Comparison of ENCODE assay signal across 10 cellular contexts in the genomic region with DNA sequence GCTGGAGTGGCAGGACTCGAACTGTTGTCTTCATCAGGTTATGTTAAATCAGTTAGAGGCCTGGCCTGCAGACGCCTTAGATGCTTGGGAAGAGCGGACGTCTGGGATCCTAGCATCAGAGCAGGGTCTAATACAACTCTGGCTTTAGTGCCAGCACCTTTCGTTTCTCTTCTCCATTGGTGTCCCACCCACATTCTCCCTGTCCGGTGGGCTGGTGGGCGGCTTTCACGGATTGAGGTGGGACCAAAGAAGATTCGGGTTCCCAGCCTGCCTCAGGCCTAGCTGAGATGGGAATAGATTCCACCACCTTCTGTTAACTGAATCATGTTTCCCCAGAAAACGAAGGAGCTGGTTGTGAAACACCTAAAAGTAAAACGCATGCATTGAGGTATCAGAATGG. TPM values are rescaled to one million over a fixed set of nuclear protein-coding genes. Genes with fewer than 3 reads are reported as not detected.
DNase-seq lines count a peak whose midpoint lies in the region; ATAC-seq, FAIRE-seq and TF ChIP-seq lines count a peak whose summit lies in the region.
"Had no signal": no experiment of that assay in that cellular context is flagged by ENCODE, and none has a peak within 500 bp of the region (broad histone marks: within the 10 kb centered on the region; RNA-seq: fewer than 3 reads in every experiment).

No MANE protein-coding gene starts in this region.

- FAIRE-seq in GM19239 (lab: Jason Lieb, UNC): no peak

- H3K9me3 Mint-ChIP-seq in stimulated activated memory B cell treated with anti-CD40 and anti-IgM and Interleukin-4, amounts not matched to agents 10 μg/mL and 1 μg/mL and 100 μg/mL, for 72 hours: no peaks in the 10 kb centered on the region

- CTCF ChIA-PET in RWPE1 (lab: Yijun Ruan, JAX): no interaction called here

- peaks cover 19% of the 10 kb centered on the region for H3K4me1 Mint-ChIP-seq in T-helper 17 cell
- peaks cover 53% of the 10 kb centered on the region for H3K4me1 Mint-ChIP-seq in stimulated activated memory B cell treated with anti-CD40 and anti-IgM and Interleukin-4, amounts not matched to agents 10 μg/mL and 1 μg/mL and 100 μg/mL, for 72 hours

- H3K27ac Mint-ChIP-seq in T-helper 17 cell: peak overlapping the region; percentile 94
- peak overlapping the region; percentile 81 for H3K27ac Mint-ChIP-seq in stimulated activated memory B cell treated with anti-CD40 and anti-IgM and Interleukin-4, amounts not matched to agents 10 μg/mL and 1 μg/mL and 100 μg/mL, for 72 hours

- no peaks in the 10 kb centered on the region for H3K9me3 ChIP-seq in T-helper 17 cell (ENCODE audit: control insufficient read depth, low read length, poor library complexity, severe bottlenecking)
- no peaks in the 10 kb centered on the region for H3K9me3 ChIP-seq in iPS-20b (ENCODE audit: insufficient read depth, low read depth, low read length)

- H3K4me1 ChIP-seq in iPS-20b (ENCODE audit: insufficient read depth, low read length): no peaks in the 10 kb centered on the region

- ATAC-seq in T-helper 17 cell: no peak
- no peak for ATAC-seq in stimulated activated memory B cell treated with anti-CD40 and anti-IgM and Interleukin-4, amounts not matched to agents 10 μg/mL and 1 μg/mL and 100 μg/mL, for 72 hours
- no peak for ATAC-seq in GM21825 (IDR thresholded peaks at IDR 0.05; ENCODE audit: unreplicated experiment)

- H3K4me3 Mint-ChIP-seq in T-helper 17 cell: peak overlapping the region; percentile 87
- peak overlapping the region; percentile 78 for H3K4me3 Mint-ChIP-seq in stimulated activated memory B cell treated with anti-CD40 and anti-IgM and Interleukin-4, amounts not matched to agents 10 μg/mL and 1 μg/mL and 100 μg/mL, for 72 hours

- peak overlapping the region; percentile 73; the same call in 1 of the 2 replicates for H3K9ac ChIP-seq in iPS-20b (ENCODE audit: low read depth, low read length)

- H3K27ac ChIP-seq in iPS-20b (ENCODE audit: low read length) (no peak overlapping the region), RWPE1 (no peak overlapping the region)

- no peak for TF ChIP-seq CTCF in RWPE1 (conservative IDR thresholded peaks at IDR 0.05; ENCODE audit: low read depth)

- peak overlapping the region; percentile 77 for H3K4me3 ChIP-seq in iPS-20b (ENCODE audit: low read length)

- no peaks in the 10 kb centered on the region for H3K36me3 Mint-ChIP-seq in T-helper 17 cell (ENCODE audit: low read depth)
- no peaks in the 10 kb centered on the region for H3K36me3 Mint-ChIP-seq in stimulated activated memory B cell treated with anti-CD40 and anti-IgM and Interleukin-4, amounts not matched to agents 10 μg/mL and 1 μg/mL and 100 μg/mL, for 72 hours

- POLR2A ChIA-PET in RWPE1 (lab: Yijun Ruan, JAX; ENCODE audit: low non-redundant PET): no interaction called here

- no peaks in the 10 kb centered on the region for H3K27me3 Mint-ChIP-seq in T-helper 17 cell
- no peaks in the 10 kb centered on the region for H3K27me3 Mint-ChIP-seq in stimulated activated memory B cell treated with anti-CD40 and anti-IgM and Interleukin-4, amounts not matched to agents 10 μg/mL and 1 μg/mL and 100 μg/mL, for 72 hours

- H3K36me3 ChIP-seq in iPS-20b (ENCODE audit: insufficient read depth, low read depth, low read length): no peaks in the 10 kb centered on the region

- DNase-seq in NCI-H1417 (lab: John Stamatoyannopoulos, UW): peak in 2 of 3 experiments; percentile 4 to 49
- DNase-seq in NCI-H1417 treated with DMSO at 0.1 percent for 48 hours (lab: John Stamatoyannopoulos, UW): no peak
- no peak for DNase-seq in T-helper 17 cell
- no peak for DNase-seq in RWPE1 (ENCODE audit: low spot score)
- DNase-seq in GM19239 (ENCODE audit: insufficient read length, low spot score): no peak
- DNase-seq: HCEC 1CT, SHP77 treated with DMSO at 0.1 percent for 48 hours had no signal

- H3K27me3 ChIP-seq in iPS-20b (ENCODE audit: insufficient read depth, low read length): no peaks in the 10 kb centered on the region

RNA-seq across cellular contexts. Expression of gene PDK3, which starts 0.9 kb away (rescaled TPM):
- total RNA-seq in T-helper 17 cell: 10 to 100 TPM; 20.3 to 21.2 TPM

Comparison
In these comparisons a context has a peak if more than half of its experiments do, and no peak if none do; other contexts are left out.
1. DNase-seq: peak in NCI-H1417 (2 of 3); none in NCI-H1417 treated with DMSO at 0.1 percent for 48 hours (single experiment), T-helper 17 cell (0 of 3), RWPE1 (single experiment) and GM19239 (single experiment).